In the genomic region with DNA sequence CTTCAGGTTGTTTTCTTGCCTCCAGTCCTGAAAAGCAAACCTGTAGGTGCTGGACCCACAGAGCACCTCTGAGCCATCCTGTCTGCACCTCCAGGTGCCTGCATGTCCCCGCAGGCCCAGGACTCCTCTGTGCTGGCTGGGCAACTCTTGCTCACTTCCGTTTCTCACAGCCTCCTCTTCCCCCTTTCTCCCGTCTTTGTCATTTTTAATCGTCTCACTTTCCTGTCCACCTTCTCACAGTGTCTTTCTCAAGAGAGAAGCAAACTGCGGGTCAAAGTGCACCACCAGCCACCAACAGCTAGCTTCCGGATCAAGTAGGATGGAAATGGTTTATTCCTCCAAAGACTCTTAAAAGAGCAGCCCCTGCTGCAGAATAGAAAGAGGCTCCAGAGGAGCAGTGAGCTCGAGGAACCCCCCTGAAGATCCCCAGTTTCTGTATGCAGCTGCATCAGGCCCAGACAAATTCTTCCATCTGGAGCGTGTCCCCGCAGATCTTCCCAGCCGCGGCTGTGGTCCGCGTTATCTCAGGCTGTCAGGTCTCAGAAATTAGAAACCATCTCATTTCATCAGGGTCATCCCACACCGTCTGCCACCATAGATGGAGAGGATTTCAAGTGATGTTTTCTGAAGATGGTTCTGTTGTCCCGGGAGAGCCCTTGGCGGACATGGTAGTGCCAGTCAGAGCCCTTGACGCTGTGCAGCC, we compare ENCODE assay signal across 18 cellular contexts.
A peak's percentile ranks its signal among the peaks of the same experiment; 100 is the strongest.
DNase-seq lines count a peak whose midpoint lies in the region; ATAC-seq and TF ChIP-seq lines count a peak whose summit lies in the region.
"Had no signal": no experiment of that assay in that cellular context is flagged by ENCODE, and none has a peak within 500 bp of the region (broad histone marks: within the 10 kb centered on the region; RNA-seq: fewer than 3 reads in every experiment).

No MANE protein-coding gene starts in this region.

- H3F3A ChIP-seq in MM.1S (ENCODE audit: insufficient read depth, low read length), result no peaks in the 10 kb centered on the region

- H3K4me1 ChIP-seq in hepatocyte (ENCODE audit: insufficient read depth), result peaks cover 11% of the 10 kb centered on the region
- no peaks in the 10 kb centered on the region for H3K4me1 ChIP-seq in HAP-1
- H3K4me1 ChIP-seq in MM.1S (ENCODE audit: low read length), result no peaks in the 10 kb centered on the region

- no peaks in the 10 kb centered on the region for H3K36me3 Mint-ChIP-seq in activated CD8-positive, alpha-beta T cell treated with anti-CD3 and anti-CD28 coated beads, Interleukin-2, amount 10 ng/mL, durations not matched to agents 7 days and 5 days (ENCODE audit: low read depth)

- H3K4me1 Mint-ChIP-seq in activated CD8-positive, alpha-beta T cell treated with anti-CD3 and anti-CD28 coated beads, Interleukin-2, amount 10 ng/mL, durations not matched to agents 7 days and 5 days (ENCODE audit: low read depth), result no peaks in the 10 kb centered on the region

- H3K4me3 ChIP-seq in hepatocyte (no peak overlapping the region), HAP-1 (no peak overlapping the region), MM.1S (ENCODE audit: low read length) (no peak overlapping the region)

- H3K27me3 Mint-ChIP-seq in activated CD8-positive, alpha-beta T cell treated with anti-CD3 and anti-CD28 coated beads, Interleukin-2, amount 10 ng/mL, durations not matched to agents 7 days and 5 days (ENCODE audit: low read depth), result peaks cover 2% of the 10 kb centered on the region
- H3K27me3 Mint-ChIP-seq: activated naive CD4-positive, alpha-beta T cell treated with anti-CD3 and anti-CD28 coated beads, Interleukin-2, amount 50 U/mL, for 24 hours had no signal

- H3K4me3 Mint-ChIP-seq in activated CD8-positive, alpha-beta T cell treated with anti-CD3 and anti-CD28 coated beads, Interleukin-2, amount 10 ng/mL, durations not matched to agents 7 days and 5 days, result no peak overlapping the region
- H3K4me3 Mint-ChIP-seq: activated naive CD4-positive, alpha-beta T cell treated with anti-CD3 and anti-CD28 coated beads, Interleukin-2, amount 50 U/mL, for 24 hours; H9; stimulated activated naive CD8-positive, alpha-beta T cell treated with anti-CD3 and anti-CD28 coated beads, Interleukin-15, amount 100 ng/mL, for 72 hours had no signal

- H3K9me2 ChIP-seq in hepatocyte (replicated peaks; ENCODE audit: insufficient read depth) (no peaks in the 10 kb centered on the region), MM.1S (replicated peaks; ENCODE audit: insufficient read depth, low read length) (no peaks in the 10 kb centered on the region)

- ATAC-seq in activated CD8-positive, alpha-beta T cell treated with anti-CD3 and anti-CD28 coated beads, Interleukin-2, amount 10 ng/mL, durations not matched to agents 7 days and 5 days, result no peak
- ATAC-seq in GM21367 (IDR thresholded peaks at IDR 0.05; ENCODE audit: unreplicated experiment), result no peak
- ATAC-seq: activated CD4-positive, CD25-positive, alpha-beta regulatory T cell treated with anti-CD3 and anti-CD28 coated beads, Interleukin-2, amount 50 U/mL, for 24 hours; Panc1; stimulated activated naive CD8-positive, alpha-beta T cell treated with anti-CD3 and anti-CD28 coated beads, Interleukin-15, amount 100 ng/mL, for 72 hours had no signal

- H3K9ac ChIP-seq in MM.1S (ENCODE audit: low read length), result no peak overlapping the region

- WGBS in hepatocyte (ENCODE audit: low lambda C conversion rate, missing lambda C conversion rate), result 81% methylated on average over 17 of the region's 17 CpGs

- TF ChIP-seq CTCF in hepatocyte (IDR thresholded peaks at IDR 0.05; ENCODE audit: poor library complexity), result no peak
- TF ChIP-seq CTCF in MM.1S (IDR thresholded peaks at IDR 0.05; ENCODE audit: low read length), result no peak

- H4K20me1 ChIP-seq in hepatocyte (ENCODE audit: insufficient read depth, poor library complexity, severe bottlenecking) (no peaks in the 10 kb centered on the region), MM.1S (ENCODE audit: insufficient read depth, low read length) (no peaks in the 10 kb centered on the region)

- H3K79me2 ChIP-seq in hepatocyte, result no peaks in the 10 kb centered on the region
- no peaks in the 10 kb centered on the region for H3K79me2 ChIP-seq in MM.1S (ENCODE audit: low read length)

- H3K9me3 ChIP-seq in hepatocyte (ENCODE audit: low read depth), result no peaks in the 10 kb centered on the region
- no peaks in the 10 kb centered on the region for H3K9me3 ChIP-seq in HAP-1
- no peaks in the 10 kb centered on the region for H3K9me3 ChIP-seq in MM.1S (replicated peaks; ENCODE audit: insufficient read depth, low read length)

- no peak overlapping the region for H3K27ac Mint-ChIP-seq in activated CD8-positive, alpha-beta T cell treated with anti-CD3 and anti-CD28 coated beads, Interleukin-2, amount 10 ng/mL, durations not matched to agents 7 days and 5 days
- H3K27ac Mint-ChIP-seq: activated naive CD4-positive, alpha-beta T cell treated with anti-CD3 and anti-CD28 coated beads, Interleukin-2, amount 50 U/mL, for 24 hours had no signal

- no peaks in the 10 kb centered on the region for H3K36me3 ChIP-seq in hepatocyte (replicated peaks; ENCODE audit: insufficient read depth, low read depth)
- no peaks in the 10 kb centered on the region for H3K36me3 ChIP-seq in HAP-1 (replicated peaks)
- no peaks in the 10 kb centered on the region for H3K36me3 ChIP-seq in MM.1S (replicated peaks; ENCODE audit: insufficient read depth, low read length)

- in situ Hi-C loops in HAP-1 (cut with MboI; ENCODE audit: low sequenced_read_pairs), result no loop called here

- peaks cover 1% of the 10 kb centered on the region for H3K9me3 Mint-ChIP-seq in activated CD8-positive, alpha-beta T cell treated with anti-CD3 and anti-CD28 coated beads, Interleukin-2, amount 10 ng/mL, durations not matched to agents 7 days and 5 days (ENCODE audit: insufficient read depth)

- H3K4me2 ChIP-seq in hepatocyte (no peak overlapping the region), MM.1S (ENCODE audit: low read depth, low read length) (no peak overlapping the region)

- DNase-seq in DMS79 treated with DMSO at 0.1 percent for 48 hours (lab: John Stamatoyannopoulos, UW) (peak; percentile 7), NCI-H128 (lab: John Stamatoyannopoulos, UW; ENCODE audit: unreplicated experiment) (peak; percentile 8), OCI-M2 (lab: John Stamatoyannopoulos, UW; ENCODE audit: unreplicated experiment) (peak; percentile 21), hepatocyte (ENCODE audit: low spot score) (no peak), HAP-1 (ENCODE audit: low spot score in 2 of 2) (no peak), MM.1S (no peak)
- no peak for DNase-seq in activated CD8-positive, alpha-beta T cell treated with anti-CD3 and anti-CD28 coated beads, Interleukin-2, amount 10 ng/mL, durations not matched to agents 7 days and 5 days
- DNase-seq: COR-L47; effector CD8-positive, alpha-beta T cell; foreskin melanocyte; H9; midbrain; NCI-H1694 treated with DMSO at 0.1 percent for 48 hours; stimulated activated naive CD8-positive, alpha-beta T cell treated with anti-CD3 and anti-CD28 coated beads, Interleukin-15, amount 100 ng/mL, for 72 hours had no signal

- H3K27me3 ChIP-seq in hepatocyte, result no peaks in the 10 kb centered on the region
- no peaks in the 10 kb centered on the region for H3K27me3 ChIP-seq in HAP-1 (ENCODE audit: low read depth)
- H3K27me3 ChIP-seq in MM.1S (replicated peaks; ENCODE audit: insufficient read depth, low read length), result no peaks in the 10 kb centered on the region

- H3K27ac ChIP-seq in hepatocyte (peak overlapping the region; percentile 15), MM.1S (ENCODE audit: low read length) (no peak overlapping the region)

- POLR2A ChIA-PET in activated CD8-positive, alpha-beta T cell treated with anti-CD3 and anti-CD28 coated beads, Interleukin-2, amount 10 ng/mL, durations not matched to agents 7 days and 5 days (lab: Charles Lee), result no interaction called here

- H2AFZ ChIP-seq in hepatocyte (no peak overlapping the region), MM.1S (ENCODE audit: low read length) (no peak overlapping the region)

- CTCF ChIA-PET in activated CD8-positive, alpha-beta T cell treated with anti-CD3 and anti-CD28 coated beads, Interleukin-2, amount 10 ng/mL, durations not matched to agents 7 days and 5 days (lab: Charles Lee), result no interaction called here

Comparison
In these comparisons a context has a peak if more than half of its experiments do, and no peak if none do; other contexts are left out.
1. DNase-seq: peak in DMS79 treated with DMSO at 0.1 percent for 48 hours (single experiment), NCI-H128 (single experiment) and OCI-M2 (single experiment); none in hepatocyte (single experiment), activated CD8-positive, alpha-beta T cell treated with anti-CD3 and anti-CD28 coated beads, Interleukin-2, amount 10 ng/mL, durations not matched to agents 7 days and 5 days (single experiment), HAP-1 (0 of 2) and MM.1S (single experiment).